ENCODE assay signal across 20 cellular contexts in genomic region chr3:23051240-23052140, GRCh38.
A peak's percentile ranks its signal among the peaks of the same experiment; 100 is the strongest.
DNase-seq lines count a peak whose midpoint lies in the region; ATAC-seq and TF ChIP-seq lines count a peak whose summit lies in the region.
"Had no signal": no experiment of that assay in that cellular context is flagged by ENCODE, and none has a peak within 500 bp of the region (broad histone marks: within the 10 kb centered on the region; RNA-seq: fewer than 3 reads in every experiment).

No MANE protein-coding gene starts in this region.

- peak overlapping the region; percentile 6 to 38 (median 14) for H3K27ac ChIP-seq in esophagus muscularis mucosa (replicated peaks in 1 of 4)
- H3K27ac ChIP-seq: A549, BLaER1 had no signal

- peaks cover 0 to 18% (median 15%) of the 10 kb centered on the region in 4 donors for H3K4me1 ChIP-seq in esophagus muscularis mucosa
- H3K4me1 ChIP-seq: A549 had no signal

- DNase-seq in Daoy (ENCODE audit: low read depth) (peak; percentile 48), M059J (ENCODE audit: low read depth) (peak; percentile 14), esophagus muscularis mucosa (ENCODE audit: extremely low spot score) (no peak), renal cortical epithelial cell (ENCODE audit: low read depth) (peak; percentile 40), left ventricle myocardium superior (no peak), foreskin melanocyte (no peak)
- no peak for DNase-seq in activated naive CD4-positive, alpha-beta T cell treated with anti-CD3 and anti-CD28 coated beads, Interleukin-2, amount 50 U/mL, for 72 hours (ENCODE audit: low spot score in 2 of 2)
- DNase-seq: CD4-positive, alpha-beta memory T cell; DMS53; H9; Kasumi-1; MM.1S; NCI-H1105; NCI-H2081 treated with DMSO at 0.1 percent for 48 hours; NCI-H446 treated with DMSO at 0.1 percent for 48 hours; RPMI8226; SHP77 treated with DMSO at 0.1 percent for 48 hours had no signal

- intact Hi-C loops in esophagus muscularis mucosa (cut with DNase I) = no loop called here
- intact Hi-C loops in left ventricle myocardium superior (cut with micrococcal nuclease) = no loop called here

- peaks cover 10% of the 10 kb centered on the region in 2 donors for H3K9me3 Mint-ChIP-seq in activated naive CD4-positive, alpha-beta T cell treated with anti-CD3 and anti-CD28 coated beads, Interleukin-2, amount 50 U/mL, for 72 hours

- no peaks in the 10 kb centered on the region for H3K36me3 ChIP-seq in esophagus muscularis mucosa
- H3K36me3 ChIP-seq: BLaER1 had no signal

- H3K27ac Mint-ChIP-seq in activated naive CD4-positive, alpha-beta T cell treated with anti-CD3 and anti-CD28 coated beads, Interleukin-2, amount 50 U/mL, for 72 hours = no peak overlapping the region
- H3K27ac Mint-ChIP-seq: CD4-positive, alpha-beta memory T cell; H9 had no signal

- no peak for ATAC-seq in activated naive CD4-positive, alpha-beta T cell treated with anti-CD3 and anti-CD28 coated beads, Interleukin-2, amount 50 U/mL, for 72 hours
- no peak for ATAC-seq in left ventricle myocardium superior
- ATAC-seq: SK-N-SH treated with all-trans-retinoic acid at 6 μM for 48 hours had no signal

- H3K9me3 ChIP-seq in esophagus muscularis mucosa = peaks cover 0 to 11% (median 0%) of the 10 kb centered on the region in 4 donors

- no peak overlapping the region for H3K4me3 ChIP-seq in esophagus muscularis mucosa
- H3K4me3 ChIP-seq: A549, BLaER1 had no signal

- H3K36me3 Mint-ChIP-seq in activated naive CD4-positive, alpha-beta T cell treated with anti-CD3 and anti-CD28 coated beads, Interleukin-2, amount 50 U/mL, for 72 hours = peaks cover 7 to 9% of the 10 kb centered on the region in 2 donors
- H3K36me3 Mint-ChIP-seq: CD4-positive, alpha-beta memory T cell had no signal

- H3K27me3 ChIP-seq in esophagus muscularis mucosa = no peaks in the 10 kb centered on the region
- H3K27me3 ChIP-seq: BLaER1 had no signal

- no peak for TF ChIP-seq EP300 in esophagus muscularis mucosa (IDR thresholded peaks at IDR 0.05)

- WGBS in esophagus muscularis mucosa = 59% methylated on average over 4 of the region's 4 CpGs

- TF ChIP-seq CTCF in esophagus muscularis mucosa (IDR thresholded peaks at IDR 0.05) = no peak

- no peak for TF ChIP-seq POLR2A in esophagus muscularis mucosa (IDR thresholded peaks at IDR 0.05; ENCODE audit: low read depth)

Comparison
In these comparisons a context has a peak if more than half of its experiments do, and no peak if none do; other contexts are left out.
1. DNase-seq: peak in Daoy (single experiment), M059J (single experiment) and renal cortical epithelial cell (single experiment); none in esophagus muscularis mucosa (single experiment), activated naive CD4-positive, alpha-beta T cell treated with anti-CD3 and anti-CD28 coated beads, Interleukin-2, amount 50 U/mL, for 72 hours (0 of 2), left ventricle myocardium superior (single experiment) and foreskin melanocyte (single experiment).